In genomic region chr3:12557472-12558105, GRCh38 we compare ENCODE assay signal across 1 cellular context.
TF ChIP-seq lines count a peak whose summit lies in the region.

No MANE protein-coding gene starts in this region.

TF ChIP-seq in HepG2, 621 proteins besides CTCF, POLR2A, EP300 and RAD21 (continued from another document):
- TF ChIP-seq TEF (CRISPR knock-in tag; IDR thresholded peaks at IDR 0.05), result peak; percentile 93
- peak; percentile 39; the same call in 1 of the 2 replicates for TF ChIP-seq ZFP36L1 (CRISPR knock-in tag; IDR thresholded peaks at IDR 0.05)
- no peak for TF ChIP-seq ZNF800 (CRISPR knock-in tag; IDR thresholded peaks at IDR 0.05)
- peak in 1 of 2 experiments; percentile 29; a peak in 1 of 4 replicates for TF ChIP-seq ATF4 (CRISPR knock-in tag; IDR thresholded peaks at IDR 0.05)
- TF ChIP-seq GTF3A (CRISPR knock-in tag; conservative IDR thresholded peaks at IDR 0.05), result no peak
- TF ChIP-seq CREB1 (IDR thresholded peaks at IDR 0.05), result no peak
- TF ChIP-seq CREB1 (CRISPR knock-in tag; IDR thresholded peaks at IDR 0.05), result peak; percentile 26; the same call in 1 of the 2 replicates
- TF ChIP-seq SETDB1 (CRISPR knock-in tag; IDR thresholded peaks at IDR 0.05; ENCODE audit: borderline replicate concordance), result no peak
- TF ChIP-seq PHF8 (CRISPR knock-in tag; IDR thresholded peaks at IDR 0.05), result no peak
- TF ChIP-seq FLYWCH1 (CRISPR knock-in tag; IDR thresholded peaks at IDR 0.05), result no peak
- no peak for TF ChIP-seq RARA (CRISPR knock-in tag; IDR thresholded peaks at IDR 0.05)
- TF ChIP-seq MED13 (CRISPR knock-in tag; IDR thresholded peaks at IDR 0.05), result no peak
